In the genomic region with DNA sequence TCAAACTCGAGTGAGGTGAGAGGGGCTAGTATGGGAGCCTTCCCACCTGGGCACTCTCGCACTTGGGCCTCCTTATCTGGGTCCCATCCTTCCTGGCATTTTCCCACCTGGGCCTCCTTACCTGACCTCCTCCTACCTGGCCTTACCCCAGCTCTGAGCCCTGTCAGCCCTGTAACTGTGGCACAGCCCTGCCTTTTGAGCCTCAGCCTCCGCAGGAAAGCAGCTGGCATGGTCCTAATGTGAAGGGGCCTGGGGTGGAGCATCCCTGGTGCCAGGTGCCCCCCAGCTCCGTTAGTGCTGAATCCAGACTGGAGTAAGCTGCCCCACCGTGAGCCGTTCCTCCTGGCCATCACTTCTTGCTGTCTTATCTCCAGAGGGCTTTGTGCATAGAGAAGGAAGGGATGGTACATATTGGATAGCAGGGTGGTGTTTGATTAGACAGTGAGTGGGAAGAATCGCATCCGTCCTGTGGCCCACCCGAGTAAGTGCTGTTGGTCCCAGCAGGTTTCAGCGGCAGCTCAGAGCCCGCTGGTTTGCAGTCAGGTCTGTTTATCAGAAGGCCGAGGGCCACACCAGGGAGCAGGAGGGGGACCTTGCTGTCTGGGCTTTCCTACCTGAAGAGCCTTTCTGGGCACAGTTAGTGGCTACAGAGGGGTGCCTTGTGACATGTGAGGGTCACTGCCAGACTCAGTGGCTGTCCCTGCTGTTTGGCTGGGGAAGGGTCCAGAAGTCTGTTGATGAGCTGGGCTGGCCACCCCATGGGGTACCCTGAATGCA, we compare ENCODE assay signal across 18 cellular contexts.
A peak's percentile ranks its signal among the peaks of the same experiment; 100 is the strongest.
DNase-seq lines count a peak whose midpoint lies in the region; ATAC-seq and TF ChIP-seq lines count a peak whose summit lies in the region.
"Had no signal": no experiment of that assay in that cellular context is flagged by ENCODE, and none has a peak within 500 bp of the region (broad histone marks: within the 10 kb centered on the region; RNA-seq: fewer than 3 reads in every experiment).

No MANE protein-coding gene starts in this region.

- H3K36me3 Mint-ChIP-seq in activated T-cell treated with anti-CD3 and anti-CD28 coated beads, Interleukin-2, amount 50 U/mL, for 24 hours (ENCODE audit: low read depth), result no peaks in the 10 kb centered on the region
- H3K36me3 Mint-ChIP-seq in activated T-cell treated with anti-CD3 and anti-CD28 coated beads, Interleukin-2, amount 50 U/mL, for 72 hours (ENCODE audit: insufficient read depth in 2 of 2), result no peaks in the 10 kb centered on the region
- H3K36me3 Mint-ChIP-seq: CD14-positive monocyte had no signal

- no peak for ATAC-seq in activated T-cell treated with anti-CD3 and anti-CD28 coated beads, Interleukin-2, amount 50 U/mL, for 72 hours (replicated peaks in 1 of 2)
- ATAC-seq in esophagus mucosa, result no peak
- ATAC-seq: heart left ventricle had no signal

- H3K9me3 ChIP-seq in esophagus muscularis mucosa, result no peaks in the 10 kb centered on the region
- no peaks in the 10 kb centered on the region for H3K9me3 ChIP-seq in stomach
- no peaks in the 10 kb centered on the region for H3K9me3 ChIP-seq in esophagus squamous epithelium
- H3K9me3 ChIP-seq: heart left ventricle, pancreas had no signal

- H3K36me3 ChIP-seq in esophagus muscularis mucosa, result peaks cover 0 to 69% (median 35%) of the 10 kb centered on the region in 4 donors
- peaks cover 0 to 34% (median 6%) of the 10 kb centered on the region in 4 donors for H3K36me3 ChIP-seq in stomach
- H3K36me3 ChIP-seq in esophagus squamous epithelium, result no peaks in the 10 kb centered on the region

- TF ChIP-seq POLR2A in esophagus muscularis mucosa (IDR thresholded peaks at IDR 0.05; ENCODE audit: low read depth) (no peak), stomach (IDR thresholded peaks at IDR 0.05) (no peak), esophagus squamous epithelium (IDR thresholded peaks at IDR 0.05) (no peak)

- TF ChIP-seq EP300 in esophagus muscularis mucosa (IDR thresholded peaks at IDR 0.05) (no peak), stomach (IDR thresholded peaks at IDR 0.05) (no peak)

- TF ChIP-seq CTCF in GM20000 (IDR thresholded peaks at IDR 0.05; ENCODE audit: extremely low read depth, missing control alignments) (no peak), esophagus muscularis mucosa (IDR thresholded peaks at IDR 0.05) (no peak), stomach (IDR thresholded peaks at IDR 0.05) (no peak), esophagus squamous epithelium (IDR thresholded peaks at IDR 0.05) (no peak)

- H3K4me3 ChIP-seq in esophagus muscularis mucosa, result no peak overlapping the region
- H3K4me3 ChIP-seq in stomach, result no peak overlapping the region
- no peak overlapping the region for H3K4me3 ChIP-seq in esophagus squamous epithelium
- H3K4me3 ChIP-seq: heart left ventricle, pancreas, skin epidermis had no signal

- WGBS in esophagus muscularis mucosa, result 88% methylated on average over 12 of the region's 12 CpGs
- 76 to 87% (median 84%) methylated on average over 7 to 12 of the region's 12 CpGs for WGBS in stomach, 5 donors
- 69 to 79% methylated on average over 4 to 7 of the region's 12 CpGs for WGBS in esophagus squamous epithelium, 2 donors

- no peak overlapping the region for H3K4me3 Mint-ChIP-seq in activated T-cell treated with anti-CD3 and anti-CD28 coated beads, Interleukin-2, amount 50 U/mL, for 24 hours
- no peak overlapping the region for H3K4me3 Mint-ChIP-seq in activated T-cell treated with anti-CD3 and anti-CD28 coated beads, Interleukin-2, amount 50 U/mL, for 72 hours
- H3K4me3 Mint-ChIP-seq: CD14-positive monocyte had no signal

- peak; percentile 18 for DNase-seq in activated T-cell treated with anti-CD3 and anti-CD28 coated beads, Interleukin-2, amount 50 U/mL, for 24 hours
- DNase-seq in activated T-cell treated with anti-CD3 and anti-CD28 coated beads, Interleukin-2, amount 50 U/mL, for 72 hours, result no peak
- DNase-seq in GM20000 (ENCODE audit: low spot score) (peak; percentile 25), esophagus muscularis mucosa (ENCODE audit: extremely low spot score) (peak; percentile 87), stomach (peak; percentile 17), germinal center (ENCODE audit: low spot score) (no peak), esophagus squamous epithelium (lab: John Stamatoyannopoulos, UW) (no peak)
- DNase-seq: ACHN; activated naive CD4-positive, alpha-beta T cell treated with anti-CD3 and anti-CD28 coated beads, Interleukin-2, amount 50 U/mL, for 16 hours; DMS153; effector memory CD4-positive, alpha-beta T cell; heart left ventricle; NCI-H1105; SIG-M5 had no signal

- no peaks in the 10 kb centered on the region for H3K9me3 Mint-ChIP-seq in activated T-cell treated with anti-CD3 and anti-CD28 coated beads, Interleukin-2, amount 50 U/mL, for 24 hours
- H3K9me3 Mint-ChIP-seq in activated T-cell treated with anti-CD3 and anti-CD28 coated beads, Interleukin-2, amount 50 U/mL, for 72 hours, result no peaks in the 10 kb centered on the region

- no peaks in the 10 kb centered on the region for H3K4me1 Mint-ChIP-seq in activated T-cell treated with anti-CD3 and anti-CD28 coated beads, Interleukin-2, amount 50 U/mL, for 24 hours (ENCODE audit: low read depth)
- H3K4me1 Mint-ChIP-seq in activated T-cell treated with anti-CD3 and anti-CD28 coated beads, Interleukin-2, amount 50 U/mL, for 72 hours (ENCODE audit: low read depth), result no peaks in the 10 kb centered on the region
- H3K4me1 Mint-ChIP-seq: CD14-positive monocyte had no signal

- intact Hi-C loops in esophagus muscularis mucosa (cut with DNase I), result no loop called here
- intact Hi-C loops in stomach (cut with DNase I; ENCODE audit: low total_unique reads), result no loop called here
- intact Hi-C loops in esophagus squamous epithelium (cut with DNase I), result no loop called here

- H3K27me3 ChIP-seq in esophagus muscularis mucosa, result no peaks in the 10 kb centered on the region
- no peaks in the 10 kb centered on the region for H3K27me3 ChIP-seq in stomach
- H3K27me3 ChIP-seq in esophagus squamous epithelium, result no peaks in the 10 kb centered on the region
- H3K27me3 ChIP-seq: heart left ventricle, pancreas had no signal

- no peak overlapping the region for H3K27ac Mint-ChIP-seq in activated T-cell treated with anti-CD3 and anti-CD28 coated beads, Interleukin-2, amount 50 U/mL, for 24 hours
- H3K27ac Mint-ChIP-seq in activated T-cell treated with anti-CD3 and anti-CD28 coated beads, Interleukin-2, amount 50 U/mL, for 72 hours, result no peak overlapping the region
- H3K27ac Mint-ChIP-seq: CD14-positive monocyte had no signal

- H3K27me3 Mint-ChIP-seq in activated T-cell treated with anti-CD3 and anti-CD28 coated beads, Interleukin-2, amount 50 U/mL, for 24 hours, result no peaks in the 10 kb centered on the region
- no peaks in the 10 kb centered on the region for H3K27me3 Mint-ChIP-seq in activated T-cell treated with anti-CD3 and anti-CD28 coated beads, Interleukin-2, amount 50 U/mL, for 72 hours (ENCODE audit: low read depth)

- H3K4me1 ChIP-seq in esophagus muscularis mucosa (peaks cover 0 to 4% (median 0%) of the 10 kb centered on the region in 4 donors), stomach (peaks cover 8 to 26% (median 16%) of the 10 kb centered on the region in 4 donors), esophagus squamous epithelium (no peaks in the 10 kb centered on the region)

- no peak overlapping the region for H3K27ac ChIP-seq in esophagus muscularis mucosa (replicated peaks in 1 of 4)
- peak overlapping the region in 1 of 5 donors; percentile 4 for H3K27ac ChIP-seq in stomach
- no peak overlapping the region for H3K27ac ChIP-seq in esophagus squamous epithelium
- H3K27ac ChIP-seq: heart left ventricle, pancreas, skin epidermis had no signal

Comparison
In these comparisons a context has a peak if more than half of its experiments do, and no peak if none do; other contexts are left out.
1. DNase-seq: peak in activated T-cell treated with anti-CD3 and anti-CD28 coated beads, Interleukin-2, amount 50 U/mL, for 24 hours (single experiment), GM20000 (single experiment), esophagus muscularis mucosa (single experiment) and stomach (single experiment); none in activated T-cell treated with anti-CD3 and anti-CD28 coated beads, Interleukin-2, amount 50 U/mL, for 72 hours (0 of 2), germinal center (single experiment) and esophagus squamous epithelium (single experiment).